ENCODE assay signal across 12 cellular contexts in the genomic region with DNA sequence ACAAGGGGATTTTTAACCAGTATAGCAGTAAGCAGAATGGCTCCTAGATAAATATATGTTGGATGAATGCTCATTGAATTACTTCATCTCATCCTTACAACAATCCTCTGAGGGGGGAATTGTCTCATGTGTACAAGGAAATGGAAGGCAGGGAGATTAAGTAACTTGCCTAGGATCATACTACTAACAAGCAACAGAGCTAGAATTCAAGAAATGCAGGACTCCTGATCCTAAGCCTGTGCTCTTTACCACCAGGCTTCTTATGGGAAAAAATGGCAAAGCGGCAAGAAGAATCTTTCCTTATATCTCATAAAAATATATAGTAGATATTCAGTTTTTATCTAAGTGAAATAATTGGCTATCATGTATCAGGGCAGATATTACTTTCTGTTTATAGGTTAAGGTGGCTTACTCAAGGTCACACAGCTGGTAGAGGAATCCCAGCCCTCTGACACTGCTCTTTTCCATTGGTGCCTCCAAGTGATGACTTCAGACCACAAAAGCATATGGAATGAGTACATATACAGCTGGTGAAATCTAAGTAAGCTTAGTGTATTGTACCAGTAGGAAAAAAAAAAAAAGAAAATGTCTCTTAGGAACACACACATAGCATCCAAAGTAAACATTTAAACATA. TPM values are rescaled to one million over a fixed set of nuclear protein-coding genes. Genes with fewer than 3 reads are reported as not detected.
DNase-seq lines count a peak whose midpoint lies in the region; ATAC-seq, FAIRE-seq and TF ChIP-seq lines count a peak whose summit lies in the region.
"Had no signal": no experiment of that assay in that cellular context is flagged by ENCODE, and none has a peak within 500 bp of the region (broad histone marks: within the 10 kb centered on the region; RNA-seq: fewer than 3 reads in every experiment).

No MANE protein-coding gene starts in this region.

- no peak for FAIRE-seq in HepG2 (lab: Jason Lieb, UNC)
- FAIRE-seq: endothelial cell of umbilical vein had no signal

- CTCF ChIA-PET in HepG2 (lab: Yijun Ruan, JAX; ENCODE audit: low intra/inter-chr PET ratio, low total read pairs): no interaction called here

- no TSS peak for BruUV-seq in HepG2 (replicated peaks; lab: Mats Ljungman, UMichigan)

- no peak for TF ChIP-seq POLR2A in HepG2 (IDR thresholded peaks at IDR 0.05; ENCODE audit: insufficient read depth in 1 of 2, low read depth in 2 of 2, low read length in 2 of 2)
- no peak for TF ChIP-seq POLR2A in right lobe of liver (IDR thresholded peaks at IDR 0.05)

- POLR2A ChIA-PET in HepG2 (lab: Yijun Ruan, JAX): no interaction called here

- H3K27me3 ChIP-seq in HepG2 (ENCODE audit: control insufficient read depth in 1 of 2, insufficient read depth in 2 of 2, low read length in 2 of 2): no peaks in the 10 kb centered on the region; a peak in 1 of 5 replicates
- H3K27me3 ChIP-seq in right lobe of liver: no peaks in the 10 kb centered on the region
- H3K27me3 ChIP-seq: SJSA1, spleen, vagina had no signal

- H3K9me3 ChIP-seq in HepG2 (ENCODE audit: low read length) (no peaks in the 10 kb centered on the region), right lobe of liver (no peaks in the 10 kb centered on the region)
- H3K9me3 ChIP-seq: SJSA1, spleen, vagina had no signal

- peak overlapping the region; percentile 41 for H3K27ac Mint-ChIP-seq in T-helper 1 cell treated with Interleukin-12 subunit alpha and Interleukin-12 subunit beta and Interleukin-4 antibody, amounts not matched to agents 30 μg/mL and 1 μg/mL, for 36 hours
- H3K27ac Mint-ChIP-seq in type B pancreatic cell: peak overlapping the region; percentile 37

- no peaks in the 10 kb centered on the region for H4K20me1 ChIP-seq in HepG2 (ENCODE audit: insufficient read depth, low read length)

- TF ChIP-seq EP300 in HepG2 (IDR thresholded peaks at IDR 0.05; ENCODE audit: low read depth in 2 of 2, low read length in 2 of 2): no peak
- TF ChIP-seq EP300 in HepG2 (CRISPR knock-in tag; IDR thresholded peaks at IDR 0.05; ENCODE audit: borderline replicate concordance): no peak

- no peak for ATAC-seq in HepG2
- no peak for ATAC-seq in right lobe of liver
- no peak for ATAC-seq in HG02763 (IDR thresholded peaks at IDR 0.05; ENCODE audit: unreplicated experiment)

- H3K4me1 ChIP-seq in HepG2 (ENCODE audit: insufficient read depth, low read length) (peaks cover 40% of the 10 kb centered on the region), right lobe of liver (peaks cover 0 to 13% (median 0%) of the 10 kb centered on the region in 4 donors)

- H3K9ac ChIP-seq in HepG2 (ENCODE audit: insufficient read depth, low read depth, low read length): 0 out of 2 replicates have a peak overlapping the region, but pooled peaks have one; percentile 39

- H3K4me3 ChIP-seq in HepG2 (replicated peaks in 1 of 3; ENCODE audit: insufficient read depth in 1 of 3, low read depth in 2 of 3, low read length in 3 of 3): peak overlapping the region; percentile 17 to 40 (median 34); a peak in 2 of 6 replicates
- no peak overlapping the region for H3K4me3 ChIP-seq in right lobe of liver
- no peak overlapping the region for H3K4me3 ChIP-seq in fibroblast of mammary gland (ENCODE audit: control insufficient read depth, low read depth, low read length)
- H3K4me3 ChIP-seq: SJSA1, spleen, vagina had no signal

- no peaks in the 10 kb centered on the region for H3K9me3 Mint-ChIP-seq in T-helper 1 cell treated with Interleukin-12 subunit alpha and Interleukin-12 subunit beta and Interleukin-4 antibody, amounts not matched to agents 30 μg/mL and 1 μg/mL, for 36 hours
- no peaks in the 10 kb centered on the region for H3K9me3 Mint-ChIP-seq in type B pancreatic cell

- H3K4me1 Mint-ChIP-seq in T-helper 1 cell treated with Interleukin-12 subunit alpha and Interleukin-12 subunit beta and Interleukin-4 antibody, amounts not matched to agents 30 μg/mL and 1 μg/mL, for 36 hours (ENCODE audit: low read depth): peaks cover 24% of the 10 kb centered on the region
- peaks cover 12% of the 10 kb centered on the region for H3K4me1 Mint-ChIP-seq in type B pancreatic cell (ENCODE audit: unreplicated experiment)

- intact Hi-C loops in HepG2 (cut with micrococcal nuclease; ENCODE audit: unreplicated experiment) (loop anchor here (10.0 kb wide), 2 partner anchors 182 to 318 kb away; a partner anchor contains a TSS), right lobe of liver (cut with DNase I) (no loop called here)

- H3K27ac ChIP-seq in HepG2 (ENCODE audit: extremely low read length, insufficient read depth, low read length): no peak overlapping the region
- no peak overlapping the region for H3K27ac ChIP-seq in right lobe of liver
- H3K27ac ChIP-seq: SJSA1, spleen, vagina had no signal

- H3K4me2 ChIP-seq in HepG2 (ENCODE audit: low read depth, low read length): peak overlapping the region; percentile 97

- peak overlapping the region; percentile 50 for H3K4me3 Mint-ChIP-seq in T-helper 1 cell treated with Interleukin-12 subunit alpha and Interleukin-12 subunit beta and Interleukin-4 antibody, amounts not matched to agents 30 μg/mL and 1 μg/mL, for 36 hours
- peak overlapping the region; percentile 62 for H3K4me3 Mint-ChIP-seq in type B pancreatic cell

- H3K27me3 Mint-ChIP-seq in T-helper 1 cell treated with Interleukin-12 subunit alpha and Interleukin-12 subunit beta and Interleukin-4 antibody, amounts not matched to agents 30 μg/mL and 1 μg/mL, for 36 hours (ENCODE audit: low read depth): no peaks in the 10 kb centered on the region
- H3K27me3 Mint-ChIP-seq in type B pancreatic cell: no peaks in the 10 kb centered on the region

- in situ Hi-C loops in HepG2 (cut with HindIII; ENCODE audit: extremely low pct_ligation_motif_present, low pct_unique_long_range_greater_than_20kb): loop anchor here (10.0 kb wide), 1 partner anchor 88 kb away; no protein-coding TSS in a partner anchor

- peak; percentile 10 for DNase-seq in HepG2 (ENCODE audit: low spot score)
- no peak for DNase-seq in right lobe of liver
- DNase-seq in fibroblast of mammary gland (ENCODE audit: low read depth): peak; percentile 41
- DNase-seq in type B pancreatic cell (ENCODE audit: extremely low spot score, unreplicated experiment): no peak
- no peak for DNase-seq in activated gamma-delta T cell (lab: John Stamatoyannopoulos, UW)
- no peak for DNase-seq in NCI-H748 (lab: John Stamatoyannopoulos, UW; ENCODE audit: unreplicated experiment)
- DNase-seq: spleen had no signal

- peaks cover 5% of the 10 kb centered on the region for H3K36me3 Mint-ChIP-seq in T-helper 1 cell treated with Interleukin-12 subunit alpha and Interleukin-12 subunit beta and Interleukin-4 antibody, amounts not matched to agents 30 μg/mL and 1 μg/mL, for 36 hours (ENCODE audit: low read depth)
- H3K36me3 Mint-ChIP-seq in type B pancreatic cell: peaks cover 4% of the 10 kb centered on the region

- H3K36me3 ChIP-seq in HepG2 (replicated peaks in 1 of 2; ENCODE audit: control insufficient read depth in 1 of 2, insufficient read depth in 2 of 2, low read length in 2 of 2) (no peaks in the 10 kb centered on the region; a peak in 3 of 5 replicates), right lobe of liver (no peaks in the 10 kb centered on the region)
- H3K36me3 ChIP-seq: vagina had no signal

- WGBS in HepG2 (ENCODE audit: low lambda C conversion rate): 97% methylated on average over 1 of the region's 1 CpG
- 89% methylated on average over 1 of the region's 1 CpG for WGBS in right lobe of liver (ENCODE audit: insufficient coverage, low coverage, low lambda C conversion rate, missing lambda C conversion rate)

- no peak overlapping the region for H2AFZ ChIP-seq in HepG2 (ENCODE audit: low read length)

- H3K79me2 ChIP-seq in HepG2 (ENCODE audit: insufficient read depth, low read length): peaks cover 49% of the 10 kb centered on the region

- no peak for TF ChIP-seq CTCF in HepG2 (CRISPR knock-in tag; IDR thresholded peaks at IDR 0.05)
- no peak for TF ChIP-seq CTCF in right lobe of liver (IDR thresholded peaks at IDR 0.05)
- TF ChIP-seq CTCF in fibroblast of mammary gland (conservative IDR thresholded peaks at IDR 0.05; ENCODE audit: control insufficient read depth, insufficient read depth, low read depth, low read length): no peak
- no peak for TF ChIP-seq CTCF in type B pancreatic cell (conservative IDR thresholded peaks at IDR 0.05)

- no peak for TF ChIP-seq RAD21 in HepG2 (CRISPR knock-in tag; IDR thresholded peaks at IDR 0.05)

RNA-seq across cellular contexts. Expression of a gene that starts 2.1 kb away (rescaled TPM):
- total RNA-seq in HepG2 (2016; rRNA removed; fragmentation: Illumina TruSeq; extraction: Trizol) (16.3 and 17.8 TPM in 2 replicates), right lobe of liver (10 to 100 TPM in 3 of 6 experiments, 1 to 10 TPM in 3; 8.3 to 12.2 (median 10.2) TPM), type B pancreatic cell (ENCODE audit: low replicate concordance) (10.9 and 13.1 TPM in 2 replicates)
- total RNA-seq in HepG2 (2016; cell fraction: cytosol; rRNA removed; fragmentation: Illumina TruSeq; extraction: Trizol; ENCODE audit: low read depth): 8.2 and 11.5 TPM in 2 replicates
- total RNA-seq in HepG2 (2016; cell fraction: insoluble cytoplasmic fraction; rRNA removed; fragmentation: Illumina TruSeq; extraction: Trizol): 14.5 and 20.1 TPM in 2 replicates
- 7.1 and 8.6 TPM in 2 replicates for total RNA-seq in HepG2 (2016; cell fraction: membrane; rRNA removed; fragmentation: Illumina TruSeq; extraction: Trizol)
- 9.7 and 16.2 TPM in 2 replicates for total RNA-seq in HepG2 (2016; cell fraction: nucleus; rRNA removed; fragmentation: Illumina TruSeq; extraction: Trizol)
- 4.9 and 5.5 TPM in 2 replicates for polyA plus RNA-seq in HepG2 (2011; rRNA removed)
- polyA plus RNA-seq in HepG2 (2011; cell fraction: cytosol; rRNA removed): 1.7 and 2.5 TPM in 2 replicates
- 3.1 and 5.2 TPM in 2 replicates for polyA plus RNA-seq in HepG2 (2011; cell fraction: nucleus; rRNA removed)
- 7.3 and 7.8 TPM in 2 replicates for polyA plus RNA-seq in HepG2 (2012)
- 0.51 and 0.75 TPM in 2 replicates for polyA plus RNA-seq in HepG2 (2016; cell fraction: cytosol; fragmentation: Illumina TruSeq; extraction: Trizol; ENCODE audit: low read depth)
- polyA plus RNA-seq in HepG2 (2016; cell fraction: insoluble cytoplasmic fraction; fragmentation: Illumina TruSeq; extraction: Trizol; ENCODE audit: low read depth): 10.6 and 11.7 TPM in 2 replicates
- polyA plus RNA-seq in HepG2 (2016; cell fraction: membrane; fragmentation: Illumina TruSeq; extraction: Trizol; ENCODE audit: low read depth): 1.5 TPM in 2 replicates
- polyA plus RNA-seq in HepG2 (2016; cell fraction: nucleus; fragmentation: Illumina TruSeq; extraction: Trizol; ENCODE audit: insufficient read depth, low read depth): 18.6 and 20.3 TPM in 2 replicates
- polyA minus RNA-seq in HepG2 (2011; rRNA and poly(A)+ RNA removed; ENCODE audit: low replicate concordance): 3.0 and 4.0 TPM in 2 replicates
- 4.7 and 5.4 TPM in 2 replicates for polyA minus RNA-seq in HepG2 (2011; cell fraction: cytosol; rRNA and poly(A)+ RNA removed)
- 14.9 and 18.3 TPM in 2 replicates for polyA minus RNA-seq in HepG2 (2011; cell fraction: nucleus; rRNA and poly(A)+ RNA removed)

RNA-seq across cellular contexts. Expression of a gene that starts 2.3 kb away (rescaled TPM):
- total RNA-seq in HepG2 (2016; rRNA removed; fragmentation: Illumina TruSeq; extraction: Trizol): 12.3 and 25.5 TPM in 2 replicates
- total RNA-seq in HepG2 (2016; cell fraction: cytosol; rRNA removed; fragmentation: Illumina TruSeq; extraction: Trizol; ENCODE audit: low read depth): 36.2 and 53.0 TPM in 2 replicates
- total RNA-seq in HepG2 (2016; cell fraction: insoluble cytoplasmic fraction; rRNA removed; fragmentation: Illumina TruSeq; extraction: Trizol): 17.1 and 24.3 TPM in 2 replicates
- 16.4 and 20.2 TPM in 2 replicates for total RNA-seq in HepG2 (2016; cell fraction: membrane; rRNA removed; fragmentation: Illumina TruSeq; extraction: Trizol)
- 40.1 and 45.9 TPM in 2 replicates for total RNA-seq in HepG2 (2016; cell fraction: nucleus; rRNA removed; fragmentation: Illumina TruSeq; extraction: Trizol)
- polyA plus RNA-seq in HepG2 (2011; rRNA removed): 24.8 and 26.8 TPM in 2 replicates
- polyA plus RNA-seq in HepG2 (2011; cell fraction: cytosol; rRNA removed): 5.0 and 6.9 TPM in 2 replicates
- 46.5 and 53.4 TPM in 2 replicates for polyA plus RNA-seq in HepG2 (2011; cell fraction: nucleus; rRNA removed)
- 14.5 and 18.2 TPM in 2 replicates for polyA plus RNA-seq in HepG2 (2012)
- polyA plus RNA-seq in HepG2 (2016; cell fraction: cytosol; fragmentation: Illumina TruSeq; extraction: Trizol; ENCODE audit: low read depth): 1.8 and 2.4 TPM in 2 replicates
- 9.0 and 9.2 TPM in 2 replicates for polyA plus RNA-seq in HepG2 (2016; cell fraction: insoluble cytoplasmic fraction; fragmentation: Illumina TruSeq; extraction: Trizol; ENCODE audit: low read depth)
- 2.5 and 2.6 TPM in 2 replicates for polyA plus RNA-seq in HepG2 (2016; cell fraction: membrane; fragmentation: Illumina TruSeq; extraction: Trizol; ENCODE audit: low read depth)
- 49.8 and 56.3 TPM in 2 replicates for polyA plus RNA-seq in HepG2 (2016; cell fraction: nucleus; fragmentation: Illumina TruSeq; extraction: Trizol; ENCODE audit: insufficient read depth, low read depth)
- polyA minus RNA-seq in HepG2 (2011; rRNA and poly(A)+ RNA removed; ENCODE audit: low replicate concordance): 10.4 and 14.3 TPM in 2 replicates
- polyA minus RNA-seq in HepG2 (2011; cell fraction: cytosol; rRNA and poly(A)+ RNA removed): 11.1 and 11.3 TPM in 2 replicates
- polyA minus RNA-seq in HepG2 (2011; cell fraction: nucleus; rRNA and poly(A)+ RNA removed): 79.4 TPM in 2 replicates
- total RNA-seq in right lobe of liver: 10 to 100 TPM in 4 of 6 experiments, 1 to 10 TPM in 2; 9.4 to 17.1 (median 13.3) TPM
- 18.4 and 23.7 TPM in 2 replicates for total RNA-seq in type B pancreatic cell (ENCODE audit: low replicate concordance)

Comparison
In these comparisons a context has a peak if more than half of its experiments do, and no peak if none do; other contexts are left out.
1. DNase-seq: peak in HepG2 (single experiment) and fibroblast of mammary gland (single experiment); none in right lobe of liver (0 of 3), type B pancreatic cell (single experiment), activated gamma-delta T cell (single experiment) and NCI-H748 (single experiment).
2. H3K4me3 ChIP-seq: peak in HepG2 (3 of 3); none in right lobe of liver (0 of 3) and fibroblast of mammary gland (single experiment).